In the genomic region with DNA sequence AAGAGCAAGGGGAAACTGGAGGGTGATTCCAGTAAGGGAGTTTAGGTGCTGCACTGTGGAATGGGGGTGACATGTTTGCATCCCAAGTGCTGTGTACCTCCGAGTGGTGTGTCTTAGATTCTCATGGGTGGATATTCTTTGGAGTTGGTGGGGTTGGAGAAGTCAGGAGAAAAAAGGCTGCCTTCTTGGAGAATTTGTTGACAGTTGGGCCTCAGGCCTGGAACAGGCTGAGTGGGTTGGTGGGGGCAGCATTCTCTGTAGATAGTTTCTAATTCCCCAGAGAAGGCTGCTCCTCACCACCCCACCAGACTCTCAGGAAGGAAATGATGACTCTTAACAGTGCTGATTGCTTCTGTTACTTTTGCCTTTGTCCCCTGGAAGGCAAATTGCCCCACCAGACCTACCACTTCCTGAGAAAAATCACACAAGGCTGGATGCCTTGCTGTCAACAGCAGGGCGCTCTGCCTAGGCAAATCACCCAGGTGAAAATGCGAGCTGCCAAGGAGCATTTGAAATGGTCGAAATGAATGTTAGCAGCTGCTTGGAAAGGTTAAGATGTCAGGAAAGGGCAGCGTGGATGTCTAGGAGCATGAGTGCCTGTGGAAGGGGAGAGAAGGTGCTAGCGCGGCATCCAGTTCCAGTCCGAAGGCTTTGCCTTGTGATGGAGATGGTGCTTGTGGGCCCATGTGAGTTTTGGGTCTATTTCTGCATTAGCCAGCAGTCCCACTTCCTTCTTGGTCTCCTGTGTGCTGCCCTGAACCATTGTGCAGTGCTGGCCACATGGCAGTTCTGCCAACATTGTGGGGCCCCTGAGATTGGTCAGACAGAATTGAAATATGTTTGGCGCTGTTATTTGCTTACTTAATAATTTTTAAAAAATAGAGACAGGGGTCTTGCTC, we compare ENCODE assay signal across 8 cellular contexts. TPM values are rescaled to one million over a fixed set of nuclear protein-coding genes. Genes with fewer than 3 reads are reported as not detected.
A peak's percentile ranks its signal among the peaks of the same experiment; 100 is the strongest.
DNase-seq lines count a peak whose midpoint lies in the region; ATAC-seq lines count a peak whose summit lies in the region.

No MANE protein-coding gene starts in this region.

- ATAC-seq in GM19467 (IDR thresholded peaks at IDR 0.05; ENCODE audit: unreplicated experiment) (peak; percentile 84), HG03469 (IDR thresholded peaks at IDR 0.05; ENCODE audit: unreplicated experiment) (peak; percentile 65), left colon (peak; percentile 19)

- intact Hi-C loops in left colon (cut with DNase I, micrococcal nuclease) = no loop called here

- peak; percentile 47 for DNase-seq in Daoy (ENCODE audit: low read depth)
- DNase-seq in activated CD8-positive, alpha-beta memory T cell treated with anti-CD3 and anti-CD28 coated beads for 24 hours = peak; percentile 83
- DNase-seq in left colon = no peak
- no peak for DNase-seq in NCI-H2107 (lab: John Stamatoyannopoulos, UW)
- no peak for DNase-seq in NCI-H510A treated with DMSO at 0.1 percent for 48 hours (lab: John Stamatoyannopoulos, UW)
- DNase-seq in DMS 273 treated with DMSO at 0.1 percent for 48 hours (lab: John Stamatoyannopoulos, UW) = no peak

RNA-seq across cellular contexts. Expression of a gene that starts 30.4 kb away (rescaled TPM):
- total RNA-seq in Daoy (2014; rRNA removed; shearing (Covaris generic)) = 1.5 and 1.6 TPM in 2 replicates
- 100 to 1,000 TPM; 130 to 132 TPM for total RNA-seq in left colon

Comparison
In these comparisons a context has a peak if more than half of its experiments do, and no peak if none do; other contexts are left out.
1. DNase-seq: peak in Daoy (single experiment) and activated CD8-positive, alpha-beta memory T cell treated with anti-CD3 and anti-CD28 coated beads for 24 hours (single experiment); none in left colon (0 of 2), NCI-H2107 (single experiment), NCI-H510A treated with DMSO at 0.1 percent for 48 hours (single experiment) and DMS 273 treated with DMSO at 0.1 percent for 48 hours (single experiment).
2. ATAC-seq: peak in every context shown above with its lines; median percentile 84 in GM19467; 65 in HG03469; 19 in left colon.
3. RNA of a gene that starts 30.4 kb away (total RNA-seq): 130 to 132 TPM in left colon; 1.5 to 1.6 TPM in Daoy; every median in the first group is over 10 times any median in the second.